Comparison of ENCODE assay signal across 10 cellular contexts in genomic region chr1:39107891-39108290, GRCh38.
A peak's percentile ranks its signal among the peaks of the same experiment; 100 is the strongest.
DNase-seq lines count a peak whose midpoint lies in the region; ATAC-seq, FAIRE-seq and TF ChIP-seq lines count a peak whose summit lies in the region.
"Had no signal": no experiment of that assay in that cellular context is flagged by ENCODE, and none has a peak within 500 bp of the region (broad histone marks: within the 10 kb centered on the region; RNA-seq: fewer than 3 reads in every experiment).

No MANE protein-coding gene starts in this region.

- H3K4me3 ChIP-seq in bronchial epithelial cell (ENCODE audit: low read depth, low read length) (peak overlapping the region; percentile 77), liver (ENCODE audit: low read depth in 1 of 3, low read length in 3 of 3) (no peak overlapping the region), thyroid gland (replicated peaks in 1 of 3) (peak overlapping the region in 2 of 3 donors; percentile 1 to 4)

- TF ChIP-seq POLR2A in thyroid gland (IDR thresholded peaks at IDR 0.05): no peak

- no peak for ATAC-seq in stimulated activated naive CD8-positive, alpha-beta T cell treated with anti-CD3 and anti-CD28 coated beads, Interleukin-15, Interleukin-2, amounts not matched to agents 100 U/mL and 50 U/mL, for 24 hours

- H3K27ac ChIP-seq in liver (ENCODE audit: low read depth in 1 of 2, low read length in 2 of 2) (peak overlapping the region; percentile 85 to 89), thyroid gland (peak overlapping the region; percentile 95 to 98 (median 97))

- H3K9me3 ChIP-seq in liver (ENCODE audit: control insufficient read depth in 4 of 4, low read length in 3 of 4) (no peaks in the 10 kb centered on the region), thyroid gland (no peaks in the 10 kb centered on the region)

- no peak for FAIRE-seq in bronchial epithelial cell (lab: Jason Lieb, UNC)
- FAIRE-seq: A204.1 had no signal

- TF ChIP-seq RAD21 in liver (IDR thresholded peaks at IDR 0.05): no peak

- TF ChIP-seq CTCF in bronchial epithelial cell (IDR thresholded peaks at IDR 0.05; ENCODE audit: insufficient read depth, low read length, severe bottlenecking) (no peak), liver (IDR thresholded peaks at IDR 0.05; ENCODE audit: low read depth, low read length, missing input control) (no peak), thyroid gland (IDR thresholded peaks at IDR 0.05) (no peak)

- H3K4me1 ChIP-seq in liver (ENCODE audit: control insufficient read depth in 4 of 4, insufficient read depth in 4 of 4, low read length in 3 of 4) (peaks cover 2 to 35% (median 14%) of the 10 kb centered on the region in 4 donors), thyroid gland (peaks cover 70 to 78% of the 10 kb centered on the region in 2 donors)

- peak; percentile 37 for DNase-seq in DMS79 (lab: John Stamatoyannopoulos, UW)
- no peak for DNase-seq in DMS79 treated with DMSO at 0.1 percent for 48 hours (lab: John Stamatoyannopoulos, UW)
- DNase-seq in bronchial epithelial cell (ENCODE audit: low read depth): no peak
- no peak for DNase-seq in thyroid gland
- DNase-seq in Kasumi-1 (lab: John Stamatoyannopoulos, UW): no peak
- no peak for DNase-seq in T-helper 2 cell
- no peak for DNase-seq in stimulated activated naive CD8-positive, alpha-beta T cell treated with anti-CD3 and anti-CD28 coated beads, Interleukin-15, Interleukin-2, amounts not matched to agents 100 U/mL and 50 U/mL, for 24 hours
- DNase-seq: stimulated activated CD4-positive, alpha-beta T cell treated with anti-CD3 and anti-CD28 coated beads, Interleukin-15, amount 100 ng/mL, for 24 hours had no signal

- H3K9ac ChIP-seq in liver (ENCODE audit: low read depth in 1 of 2, low read length in 2 of 2): peak overlapping the region in 1 of 2 donors; percentile 24

- H3K36me3 ChIP-seq in bronchial epithelial cell (ENCODE audit: control insufficient read depth, insufficient read depth, low read length): no peaks in the 10 kb centered on the region
- H3K36me3 ChIP-seq in liver (ENCODE audit: control insufficient read depth in 4 of 4, insufficient read depth in 3 of 4, low read depth in 1 of 4, low read length in 3 of 4): no peaks in the 10 kb centered on the region
- H3K36me3 ChIP-seq in thyroid gland: no peaks in the 10 kb centered on the region

- intact Hi-C loops in thyroid gland (cut with DNase I): loop anchor here (10.0 kb wide), 1 partner anchor 147 kb away; no protein-coding TSS in a partner anchor

- H3K27me3 ChIP-seq in bronchial epithelial cell (ENCODE audit: control insufficient read depth, insufficient read depth, low read length) (no peaks in the 10 kb centered on the region), liver (ENCODE audit: control insufficient read depth in 4 of 4, insufficient read depth in 4 of 4, low read length in 3 of 4) (no peaks in the 10 kb centered on the region), thyroid gland (no peaks in the 10 kb centered on the region)

TF ChIP-seq in liver, 16 proteins besides CTCF, POLR2A, EP300 and RAD21:
- TF ChIP-seq FOXA2 (IDR thresholded peaks at IDR 0.05) (no peak), MAX (IDR thresholded peaks at IDR 0.05) (no peak), YY1 (IDR thresholded peaks at IDR 0.05) (peak; percentile 41), HNF4A (conservative IDR thresholded peaks at IDR 0.05) (peak in 1 of 2 donors; percentile 18), SP1 (IDR thresholded peaks at IDR 0.05) (no peak), ATF3 (IDR thresholded peaks at IDR 0.05) (no peak), NR2F2 (IDR thresholded peaks at IDR 0.05) (no peak), TAF1 (conservative IDR thresholded peaks at IDR 0.05) (no peak), REST (IDR thresholded peaks at IDR 0.05) (peak; percentile 13)
TF ChIP-seq in liver: peak in this region for 3.

Comparison
In these comparisons a context has a peak if more than half of its experiments do, and no peak if none do; other contexts are left out.
1. H3K4me3 ChIP-seq: peak in bronchial epithelial cell (single experiment) and thyroid gland (2 of 3); none in liver (0 of 3).